23 cellular contexts compared by ENCODE assay signal in the genomic region with DNA sequence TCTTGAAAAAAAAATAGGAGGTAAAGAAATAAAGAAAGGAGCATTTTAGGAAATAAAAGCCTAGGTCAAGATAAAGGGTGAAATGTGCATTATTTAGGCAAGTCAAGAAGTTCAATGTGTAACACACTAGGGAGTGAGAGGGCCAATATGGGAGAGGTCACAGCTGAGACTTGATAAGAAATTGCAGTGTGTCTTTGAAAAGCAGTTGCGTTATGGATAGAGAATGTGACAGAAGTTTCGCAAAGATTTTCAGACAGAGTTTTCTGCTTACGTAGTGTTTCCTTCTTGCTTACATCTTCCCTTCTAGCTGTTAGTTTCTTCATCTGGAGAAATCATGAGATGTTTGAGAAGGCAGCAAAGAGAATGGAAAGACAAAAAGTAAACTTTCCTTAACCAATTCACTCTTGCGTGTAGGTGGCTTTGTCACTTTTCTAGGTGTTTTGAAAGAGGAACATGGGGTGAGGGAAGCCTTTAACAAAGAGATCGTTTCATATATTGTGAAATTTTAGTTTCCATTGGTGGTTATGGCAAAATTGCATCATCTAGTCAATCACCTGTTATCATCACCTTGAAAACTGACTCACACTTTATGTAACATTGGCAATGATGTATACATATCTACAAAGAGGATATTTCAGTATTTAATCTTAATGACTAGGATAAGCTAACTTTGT.
"Had no signal": no experiment of that assay in that cellular context is flagged by ENCODE, and none has a peak within 500 bp of the region (broad histone marks: within the 10 kb centered on the region; RNA-seq: fewer than 3 reads in every experiment).

No MANE protein-coding gene starts in this region.

- H3K4me3 ChIP-seq: colonic mucosa, lung, right atrium auricular region, suprapubic skin, transverse colon, vagina had no signal

- ATAC-seq: activated CD8-positive, alpha-beta memory T cell treated with anti-CD3 and anti-CD28 coated beads, Interleukin-2, amount 10 ng/mL, durations not matched to agents 7 days and 5 days; activated naive CD8-positive, alpha-beta T cell treated with anti-CD3 and anti-CD28 coated beads, Interleukin-2, amount 50 U/mL, for 24 hours; left lobe of liver; stimulated activated naive CD8-positive, alpha-beta T cell treated with anti-CD3 and anti-CD28 coated beads, Interleukin-15, amount 100 ng/mL, for 72 hours had no signal

- DNase-seq: activated B cell treated with CpG ODN at 0.5 μM for 24 hours; activated CD4-positive, alpha-beta memory T cell treated with anti-CD3 and anti-CD28 coated beads, Interleukin-2, amount 10 ng/mL, durations not matched to agents 7 days and 5 days; activated CD4-positive, alpha-beta T cell treated with anti-CD3 and anti-CD28 coated beads for 4 hours; activated CD8-positive, alpha-beta memory T cell treated with anti-CD3 and anti-CD28 coated beads, Interleukin-2, amount 10 ng/mL, durations not matched to agents 7 days and 5 days; activated naive CD4-positive, alpha-beta T cell treated with anti-CD3 and anti-CD28 coated beads, Interleukin-2, amount 10 ng/mL, durations not matched to agents 7 days and 5 days; activated naive CD8-positive, alpha-beta T cell treated with anti-CD3 and anti-CD28 coated beads, Interleukin-2, amount 50 U/mL, for 24 hours; anterior cingulate cortex; brain microvascular endothelial cell; colonic mucosa; erythroblast; occipital lobe; posterior cingulate gyrus; stimulated activated CD4-positive, alpha-beta T cell treated with anti-CD3 and anti-CD28 coated beads, Interleukin-2, amount 100 ng/mL, for 48 hours; stimulated activated naive CD8-positive, alpha-beta T cell treated with anti-CD3 and anti-CD28 coated beads, Interleukin-15, amount 100 ng/mL, for 72 hours; T-helper 9 cell; transverse colon had no signal

- H3K27ac ChIP-seq: brain microvascular endothelial cell, colonic mucosa, right atrium auricular region, suprapubic skin, transverse colon, vagina had no signal

- H3K36me3 ChIP-seq: brain microvascular endothelial cell, colonic mucosa, right atrium auricular region, suprapubic skin, transverse colon, vagina had no signal

- FAIRE-seq: frontal cortex, keratinocyte had no signal

- H3K27me3 ChIP-seq: brain microvascular endothelial cell, colonic mucosa, right atrium auricular region, suprapubic skin, transverse colon, vagina had no signal

- H3K4me1 ChIP-seq: colonic mucosa, right atrium auricular region, suprapubic skin, transverse colon, vagina had no signal

- H3K9me3 ChIP-seq: colonic mucosa, right atrium auricular region, suprapubic skin, transverse colon, vagina had no signal
